ENCODE assay signal across 8 cellular contexts in the genomic region with DNA sequence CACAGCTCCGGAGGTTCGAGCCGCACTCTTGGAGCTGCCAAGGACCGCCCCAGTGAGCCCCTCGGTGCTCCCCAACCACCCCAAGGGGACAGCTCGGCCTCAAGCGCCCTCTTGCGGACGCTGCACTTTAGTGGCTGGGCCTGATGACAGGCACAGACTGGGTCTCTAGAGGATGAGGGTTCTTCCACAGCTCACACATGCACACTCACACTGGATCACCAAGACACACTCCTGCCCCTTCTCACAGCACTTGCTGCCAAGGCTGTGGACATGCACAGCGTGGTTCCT. TPM values are rescaled to one million over a fixed set of nuclear protein-coding genes. Genes with fewer than 3 reads are reported as not detected.
DNase-seq lines count a peak whose midpoint lies in the region; ATAC-seq and TF ChIP-seq lines count a peak whose summit lies in the region.

No MANE protein-coding gene starts in this region.

- TF ChIP-seq CTCF in dorsolateral prefrontal cortex (IDR thresholded peaks at IDR 0.05 in 54 of 56, conservative IDR thresholded peaks at IDR 0.05 in 2 of 56; ENCODE audit: low read depth in 1 of 56, partially characterized antibody in 56 of 56): peak in 43 of 56 donors; percentile 15 to 52 (median 35)
- TF ChIP-seq CTCF in psoas muscle (IDR thresholded peaks at IDR 0.05): peak; percentile 42
- TF ChIP-seq CTCF in upper lobe of left lung (IDR thresholded peaks at IDR 0.05): peak in 1 of 6 experiments; percentile 30

- TF ChIP-seq EP300 in upper lobe of left lung (IDR thresholded peaks at IDR 0.05): no peak

- no peak for TF ChIP-seq POLR2A in upper lobe of left lung (IDR thresholded peaks at IDR 0.05)

- WGBS in psoas muscle, 3 donors: 12 to 29% (median 21%) methylated on average over 10 of the region's 10 CpGs
- WGBS in upper lobe of left lung, 2 donors: 14 to 22% methylated on average over 1 to 10 of the region's 10 CpGs

- H3K9ac ChIP-seq in NT2/D1 (ENCODE audit: insufficient read length, low read depth): peak overlapping the region; percentile 56

- ATAC-seq in psoas muscle (peak in 3 of 4 donors; percentile 39 to 65 (median 48)), HG03442 (IDR thresholded peaks at IDR 0.05; ENCODE audit: unreplicated experiment) (no peak), GM21367 (IDR thresholded peaks at IDR 0.05; ENCODE audit: unreplicated experiment) (no peak), upper lobe of left lung (ENCODE audit: low FRiP score in 2 of 2) (no peak)

- H3K4me3 ChIP-seq in NT2/D1 (ENCODE audit: insufficient read length, low read depth) (no peak overlapping the region), dorsolateral prefrontal cortex (no peak overlapping the region), psoas muscle (no peak overlapping the region), upper lobe of left lung (no peak overlapping the region)

- H3K27ac ChIP-seq in dorsolateral prefrontal cortex (no peak overlapping the region), psoas muscle (no peak overlapping the region), upper lobe of left lung (no peak overlapping the region)

- H3K27me3 ChIP-seq in NT2/D1 (ENCODE audit: insufficient read depth, insufficient read length): peaks cover 30% of the 10 kb centered on the region
- H3K27me3 ChIP-seq in dorsolateral prefrontal cortex: peaks cover 0 to 67% (median 38%) of the 10 kb centered on the region in 45 donors
- H3K27me3 ChIP-seq in psoas muscle (ENCODE audit: insufficient read depth in 3 of 3, low read length in 2 of 3): peaks cover 0 to 74% (median 11%) of the 10 kb centered on the region in 3 donors
- peaks cover 0 to 39% (median 11%) of the 10 kb centered on the region in 4 donors for H3K27me3 ChIP-seq in upper lobe of left lung

- DNase-seq in activated T-cell treated with anti-CD3 and anti-CD28 coated beads for 24 hours (ENCODE audit: low read depth) (peak; percentile 6), activated T-cell treated with anti-CD3 and anti-CD28 coated beads for 4 hours (no peak), NT2/D1 (ENCODE audit: low read depth, low spot score) (no peak), dorsolateral prefrontal cortex (peak in 1 of 10 donors; percentile 46), psoas muscle (peak; percentile 48 to 81), upper lobe of left lung (no peak)

- H3K9me3 ChIP-seq in NT2/D1 (ENCODE audit: insufficient read depth, low read length): no peaks in the 10 kb centered on the region
- H3K9me3 ChIP-seq in psoas muscle: no peaks in the 10 kb centered on the region
- no peaks in the 10 kb centered on the region for H3K9me3 ChIP-seq in upper lobe of left lung

- intact Hi-C loops in dorsolateral prefrontal cortex (cut with DNase I): no loop called here
- intact Hi-C loops in psoas muscle (cut with DNase I): no loop called here

- H3K36me3 ChIP-seq in NT2/D1 (ENCODE audit: insufficient read depth, insufficient read length, low read length) (no peaks in the 10 kb centered on the region), psoas muscle (ENCODE audit: insufficient read depth in 1 of 2, low read depth in 1 of 2) (no peaks in the 10 kb centered on the region), upper lobe of left lung (no peaks in the 10 kb centered on the region)

- H3K4me1 ChIP-seq in NT2/D1 (ENCODE audit: insufficient read depth, insufficient read length) (peaks cover 11% of the 10 kb centered on the region), psoas muscle (peaks cover 4% of the 10 kb centered on the region), upper lobe of left lung (peaks cover 14 to 31% (median 17%) of the 10 kb centered on the region in 4 donors)

RNA-seq across cellular contexts. Expression of gene RET, which starts 2.1 kb away (rescaled TPM):
- total RNA-seq in dorsolateral prefrontal cortex: 10 to 100 TPM in 85 of 120 experiments, 1 to 10 TPM in 35; 5.1 to 24.7 (median 12.0) TPM
- total RNA-seq in psoas muscle: 1 to 10 TPM in 1 of 4 donors, under 1 TPM in 3; 0.49 to 2.6 (median 0.61) TPM
- under 1 TPM; 0.35 to 0.75 (median 0.51) TPM for polyA plus RNA-seq in psoas muscle
- total RNA-seq in upper lobe of left lung: under 1 TPM in 5 of 6 donors, not detected in 1; 0.11 to 0.98 (median 0.30) TPM

RNA-seq across cellular contexts. Expression of gene CSGALNACT2, which starts 59.3 kb away (rescaled TPM):
- 10 to 100 TPM; 18.7 to 36.1 (median 23.8) TPM for total RNA-seq in dorsolateral prefrontal cortex
- 10 to 100 TPM; 14.1 to 23.4 (median 18.2) TPM for total RNA-seq in psoas muscle
- 10 to 100 TPM; 10.2 to 33.1 (median 23.0) TPM for polyA plus RNA-seq in psoas muscle
- 10 to 100 TPM; 30.5 to 47.1 (median 35.1) TPM for total RNA-seq in upper lobe of left lung

Comparison
In these comparisons a context has a peak if more than half of its experiments do, and no peak if none do; other contexts are left out.
1. DNase-seq: peak in activated T-cell treated with anti-CD3 and anti-CD28 coated beads for 24 hours (single experiment) and psoas muscle (2 of 2); none in activated T-cell treated with anti-CD3 and anti-CD28 coated beads for 4 hours (single experiment), NT2/D1 (single experiment) and upper lobe of left lung (0 of 2).
2. ATAC-seq: peak in psoas muscle (3 of 4); none in HG03442 (single experiment), GM21367 (single experiment) and upper lobe of left lung (0 of 2).